In the genomic region with DNA sequence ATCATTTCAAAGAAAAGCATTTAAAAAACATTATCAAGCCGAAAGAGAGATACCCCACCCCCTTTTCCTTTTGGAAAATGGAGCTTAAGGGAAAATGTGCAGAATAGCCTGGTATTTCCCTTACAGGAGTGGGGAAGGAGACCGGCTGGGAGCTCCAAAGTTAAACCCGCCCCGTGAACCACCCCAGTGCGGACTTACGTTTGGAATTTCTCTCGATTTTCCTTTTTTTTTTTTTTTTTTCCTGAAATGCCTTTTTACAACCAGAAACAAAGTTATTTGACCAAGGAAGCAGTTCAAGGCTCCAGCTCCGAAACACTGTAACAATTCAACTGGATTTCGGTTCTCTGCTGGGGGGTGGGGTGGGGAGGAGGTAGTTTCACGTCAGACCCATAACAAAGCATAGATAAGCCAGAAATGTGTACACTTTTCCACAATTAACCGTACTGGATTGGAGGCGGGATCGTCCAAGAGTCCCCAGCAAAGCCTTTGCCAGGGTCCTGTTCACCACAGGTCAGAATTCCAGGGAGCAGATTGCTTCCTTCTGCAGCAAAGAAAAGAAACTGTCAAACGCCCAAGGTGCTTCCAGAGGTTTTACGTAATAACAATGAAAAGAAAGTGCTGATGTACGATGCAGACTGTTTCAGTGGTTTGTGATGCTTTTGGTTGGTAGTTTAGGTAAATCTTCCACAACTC, we compare ENCODE assay signal across 8 cellular contexts. TPM values are rescaled to one million over a fixed set of nuclear protein-coding genes. Genes with fewer than 3 reads are reported as not detected.
DNase-seq lines count a peak whose midpoint lies in the region; ATAC-seq and TF ChIP-seq lines count a peak whose summit lies in the region.

No MANE protein-coding gene starts in this region.

- no peaks in the 10 kb centered on the region for H3K36me3 Mint-ChIP-seq in T-helper 1 cell treated with Interleukin-12 subunit alpha and Interleukin-12 subunit beta and Interleukin-4 antibody, amounts not matched to agents 30 μg/mL and 1 μg/mL, for 36 hours (ENCODE audit: low read depth)
- H3K36me3 Mint-ChIP-seq in activated B cell treated with CpG ODN at 0.5 μM for 24 hours (ENCODE audit: low read depth), result no peaks in the 10 kb centered on the region

- peak overlapping the region; percentile 41 for H3K27ac Mint-ChIP-seq in T-helper 1 cell treated with Interleukin-12 subunit alpha and Interleukin-12 subunit beta and Interleukin-4 antibody, amounts not matched to agents 30 μg/mL and 1 μg/mL, for 36 hours
- peak overlapping the region; percentile 61 for H3K27ac Mint-ChIP-seq in activated B cell treated with CpG ODN at 0.5 μM for 24 hours

- H3K9me3 Mint-ChIP-seq in T-helper 1 cell treated with Interleukin-12 subunit alpha and Interleukin-12 subunit beta and Interleukin-4 antibody, amounts not matched to agents 30 μg/mL and 1 μg/mL, for 36 hours, result no peaks in the 10 kb centered on the region
- H3K9me3 Mint-ChIP-seq in activated B cell treated with CpG ODN at 0.5 μM for 24 hours, result no peaks in the 10 kb centered on the region

- POLR2A ChIA-PET in activated B cell treated with CpG ODN at 0.5 μM for 24 hours (lab: Charles Lee), result interaction anchor here (0.6 to 1.4 kb wide), 5 partner anchors 8 to 824 kb away, joined by 3 to 5 read pairs (median 3); a partner anchor contains a TSS

- H3K9ac ChIP-seq in skeletal muscle tissue (ENCODE audit: low read depth in 1 of 3, low read length in 3 of 3), result peak overlapping the region; percentile 70 to 83 (median 76)

- H3K27me3 ChIP-seq in left ventricle myocardium inferior (ENCODE audit: low read depth) (no peaks in the 10 kb centered on the region), skeletal muscle tissue (ENCODE audit: control insufficient read depth in 3 of 3, insufficient read depth in 3 of 3, low read length in 3 of 3) (peaks cover 0 to 4% (median 0%) of the 10 kb centered on the region in 3 donors)

- intact Hi-C loops in activated B cell treated with CpG ODN at 0.5 μM for 24 hours (cut with micrococcal nuclease), result loop anchor here (2.0 to 5.0 kb wide), 2 partner anchors 1654 to 1680 kb away; no protein-coding TSS in a partner anchor
- intact Hi-C loops in left ventricle myocardium inferior (cut with micrococcal nuclease), result no loop called here

- DNase-seq in T-helper 1 cell (no peak), activated B cell treated with CpG ODN at 0.5 μM for 24 hours (no peak), left ventricle myocardium inferior (no peak), GM03348 (ENCODE audit: low spot score) (no peak), globus pallidus (ENCODE audit: low spot score) (no peak)

- ATAC-seq in activated B cell treated with CpG ODN at 0.5 μM for 24 hours (ENCODE audit: low read depth), result no peak
- ATAC-seq in GM21528 (IDR thresholded peaks at IDR 0.05; ENCODE audit: low FRiP score, unreplicated experiment), result no peak

- peak overlapping the region; percentile 84 for H3K4me3 Mint-ChIP-seq in T-helper 1 cell treated with Interleukin-12 subunit alpha and Interleukin-12 subunit beta and Interleukin-4 antibody, amounts not matched to agents 30 μg/mL and 1 μg/mL, for 36 hours
- H3K4me3 Mint-ChIP-seq in activated B cell treated with CpG ODN at 0.5 μM for 24 hours, result peak overlapping the region; percentile 82

- TF ChIP-seq CTCF in activated B cell treated with CpG ODN at 0.5 μM for 24 hours (IDR thresholded peaks at IDR 0.05), result no peak
- no peak for TF ChIP-seq CTCF in left ventricle myocardium inferior (IDR thresholded peaks at IDR 0.05; ENCODE audit: borderline replicate concordance)

- CTCF ChIA-PET in activated B cell treated with CpG ODN at 0.5 μM for 24 hours (lab: Charles Lee), result interaction anchor here (0.6 to 1.1 kb wide), 4 partner anchors 23 to 1470 kb away, joined by 3 to 7 read pairs (median 4); no protein-coding TSS in a partner anchor

- no peaks in the 10 kb centered on the region for H3K9me3 ChIP-seq in left ventricle myocardium inferior (replicated peaks)
- H3K9me3 ChIP-seq in skeletal muscle tissue (ENCODE audit: control insufficient read depth in 3 of 3, low read length in 3 of 3), result no peaks in the 10 kb centered on the region

- peaks cover 43% of the 10 kb centered on the region for H3K4me1 Mint-ChIP-seq in T-helper 1 cell treated with Interleukin-12 subunit alpha and Interleukin-12 subunit beta and Interleukin-4 antibody, amounts not matched to agents 30 μg/mL and 1 μg/mL, for 36 hours (ENCODE audit: low read depth)
- peaks cover 38% of the 10 kb centered on the region for H3K4me1 Mint-ChIP-seq in activated B cell treated with CpG ODN at 0.5 μM for 24 hours

- no peaks in the 10 kb centered on the region for H3K36me3 ChIP-seq in left ventricle myocardium inferior
- H3K36me3 ChIP-seq in skeletal muscle tissue (ENCODE audit: control insufficient read depth in 3 of 3, insufficient read depth in 3 of 3, low read length in 3 of 3), result no peaks in the 10 kb centered on the region

- peaks cover 78% of the 10 kb centered on the region for H3K27me3 Mint-ChIP-seq in T-helper 1 cell treated with Interleukin-12 subunit alpha and Interleukin-12 subunit beta and Interleukin-4 antibody, amounts not matched to agents 30 μg/mL and 1 μg/mL, for 36 hours (ENCODE audit: low read depth)
- peaks cover 68% of the 10 kb centered on the region for H3K27me3 Mint-ChIP-seq in activated B cell treated with CpG ODN at 0.5 μM for 24 hours

- peaks cover 63% of the 10 kb centered on the region for H3K4me1 ChIP-seq in left ventricle myocardium inferior
- peaks cover 14 to 34% (median 32%) of the 10 kb centered on the region in 3 donors for H3K4me1 ChIP-seq in skeletal muscle tissue (ENCODE audit: control insufficient read depth in 3 of 3, insufficient read depth in 3 of 3, low read length in 3 of 3)

- H3K27ac ChIP-seq in left ventricle myocardium inferior (replicated peaks) (peak overlapping the region; percentile 99), skeletal muscle tissue (ENCODE audit: low read depth, low read length) (peak overlapping the region; percentile 76)

- H3K4me3 ChIP-seq in left ventricle myocardium inferior, result peak overlapping the region; percentile 75
- H3K4me3 ChIP-seq in skeletal muscle tissue (ENCODE audit: low read length in 3 of 3), result peak overlapping the region; percentile 73 to 86 (median 81)

RNA-seq across cellular contexts. Expression of a gene that starts 6.7 kb away (rescaled TPM):
- total RNA-seq in activated B cell treated with CpG ODN at 0.5 μM for 24 hours, result 0.60 TPM in 1 of 2 replicates, not detected in the other
- total RNA-seq in left ventricle myocardium inferior, result 2.7 TPM
- 2.1 TPM for total RNA-seq in skeletal muscle tissue

RNA-seq across cellular contexts. Expression of a gene that starts 15.3 kb away (rescaled TPM):
- total RNA-seq in activated B cell treated with CpG ODN at 0.5 μM for 24 hours (40.6 and 48.7 TPM in 2 replicates), left ventricle myocardium inferior (18.7 TPM), skeletal muscle tissue (43.3 TPM)
